ENCODE assay signal across 28 cellular contexts in the genomic region with DNA sequence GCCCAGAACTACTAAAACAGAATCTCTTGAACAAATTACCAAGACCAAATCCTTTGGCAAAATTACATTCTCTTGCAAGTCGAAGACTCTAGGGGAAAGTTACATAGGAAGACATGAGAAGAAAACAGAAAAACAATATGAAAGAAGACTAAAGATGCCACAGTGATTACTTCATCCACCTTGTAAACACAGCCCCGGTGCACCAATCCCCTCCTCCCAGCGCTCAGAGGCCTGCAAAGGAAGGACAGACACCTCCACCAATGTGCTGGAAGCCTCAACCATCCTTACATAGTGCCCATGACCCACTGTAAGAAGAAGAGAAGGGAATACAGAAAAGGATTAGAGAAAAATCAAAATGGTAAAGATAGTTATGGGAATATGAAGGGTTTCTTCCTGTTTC.
"Had no signal": no experiment of that assay in that cellular context is flagged by ENCODE, and none has a peak within 500 bp of the region (broad histone marks: within the 10 kb centered on the region; RNA-seq: fewer than 3 reads in every experiment).

No MANE protein-coding gene starts in this region.

- H3K27ac Mint-ChIP-seq: activated naive CD8-positive, alpha-beta T cell; activated T-cell treated with anti-CD3 and anti-CD28 coated beads, Interleukin-2, amount 50 U/mL, for 24 hours; activated T-helper 2 cell treated with anti-CD3 and anti-CD28 coated beads, Interferon-gamma antibody, Interleukin-2, Interleukin-4, amounts not matched to agents 10 μg/mL and 5 μg/mL and 100 μg/mL, durations not matched to agents 14 hours and 24 hours and 36 hours; mesothelial cell of epicardium; naive thymus-derived CD8-positive, alpha-beta T cell; neural progenitor cell; type B pancreatic cell had no signal

- H3K36me3 Mint-ChIP-seq: activated naive CD8-positive, alpha-beta T cell; mesothelial cell of epicardium; naive thymus-derived CD8-positive, alpha-beta T cell; neural progenitor cell; type B pancreatic cell had no signal

- H3K4me1 ChIP-seq: breast epithelium, colonic mucosa, esophagus squamous epithelium, gastroesophageal sphincter, lower lobe of right lung, neural progenitor cell had no signal

- H3K4me1 Mint-ChIP-seq: central memory CD8-positive, alpha-beta T cell; naive thymus-derived CD8-positive, alpha-beta T cell had no signal

- DNase-seq: activated CD4-positive, alpha-beta T cell treated with anti-CD3 and anti-CD28 coated beads, Interleukin-2, amount 50 U/mL, for 4 hours; activated CD8-positive, alpha-beta memory T cell treated with anti-CD3 and anti-CD28 coated beads for 24 hours; activated CD8-positive, alpha-beta memory T cell treated with anti-CD3 and anti-CD28 coated beads, Interleukin-2, amount 50 U/mL, for 4 hours; activated naive CD4-positive, alpha-beta T cell; activated T-cell treated with anti-CD3 and anti-CD28 coated beads, Interleukin-2, amount 50 U/mL, for 24 hours; adrenal gland; colonic mucosa; esophagus squamous epithelium; head of caudate nucleus; hypothalamus; kidney; lower lobe of right lung; naive thymus-derived CD8-positive, alpha-beta T cell; retina; sigmoid colon; stimulated activated CD4-positive, alpha-beta T cell treated with anti-CD3 and anti-CD28 coated beads, Interleukin-4, amount 100 ng/mL, for 1 hour; stimulated activated naive CD4-positive, alpha-beta T cell; T-helper 1 cell had no signal

- H2AFZ ChIP-seq: neural progenitor cell had no signal

- ATAC-seq: gastroesophageal sphincter; left lobe of liver; lower lobe of right lung; naive thymus-derived CD8-positive, alpha-beta T cell had no signal

- H3K27ac ChIP-seq: adrenal gland, breast epithelium, colonic mucosa, esophagus squamous epithelium, gastroesophageal sphincter, lower lobe of right lung, neural progenitor cell, sigmoid colon, thoracic aorta had no signal

- H3K4me3 ChIP-seq: adrenal gland, breast epithelium, colonic mucosa, esophagus squamous epithelium, gastroesophageal sphincter, lower lobe of right lung, neural progenitor cell, sigmoid colon, thoracic aorta had no signal

- H3K4me3 Mint-ChIP-seq: activated naive CD8-positive, alpha-beta T cell; activated T-cell treated with anti-CD3 and anti-CD28 coated beads, Interleukin-2, amount 50 U/mL, for 24 hours; central memory CD8-positive, alpha-beta T cell; mesothelial cell of epicardium; naive thymus-derived CD8-positive, alpha-beta T cell; neural progenitor cell; type B pancreatic cell had no signal

- H3K4me2 ChIP-seq: neural progenitor cell had no signal

- H3K36me3 ChIP-seq: adrenal gland, breast epithelium, colonic mucosa, esophagus squamous epithelium, gastroesophageal sphincter, lower lobe of right lung, neural progenitor cell, sigmoid colon, thoracic aorta had no signal

- H3K9ac ChIP-seq: neural progenitor cell had no signal

- H3K27me3 ChIP-seq: adrenal gland, breast epithelium, colonic mucosa, esophagus squamous epithelium, gastroesophageal sphincter, neural progenitor cell, sigmoid colon had no signal

- H3K9me3 ChIP-seq: adrenal gland, breast epithelium, colonic mucosa, esophagus squamous epithelium, gastroesophageal sphincter, lower lobe of right lung, sigmoid colon, thoracic aorta had no signal

- H3K27me3 Mint-ChIP-seq: activated T-cell treated with anti-CD3 and anti-CD28 coated beads, Interleukin-2, amount 50 U/mL, for 24 hours had no signal

- H3K9me3 Mint-ChIP-seq: activated T-cell treated with anti-CD3 and anti-CD28 coated beads, Interleukin-2, amount 50 U/mL, for 24 hours; activated T-helper 2 cell treated with anti-CD3 and anti-CD28 coated beads, Interferon-gamma antibody, Interleukin-2, Interleukin-4, amounts not matched to agents 10 μg/mL and 5 μg/mL and 100 μg/mL, durations not matched to agents 14 hours and 24 hours and 36 hours; central memory CD8-positive, alpha-beta T cell; mesothelial cell of epicardium; naive thymus-derived CD8-positive, alpha-beta T cell; neural progenitor cell; type B pancreatic cell had no signal
